Comparison of ENCODE assay signal across 18 cellular contexts in genomic region chr6:51049983-51050877, GRCh38.
DNase-seq lines count a peak whose midpoint lies in the region; ATAC-seq and TF ChIP-seq lines count a peak whose summit lies in the region.
"Had no signal": no experiment of that assay in that cellular context is flagged by ENCODE, and none has a peak within 500 bp of the region (broad histone marks: within the 10 kb centered on the region; RNA-seq: fewer than 3 reads in every experiment).

No MANE protein-coding gene starts in this region.

- peaks cover 2% of the 10 kb centered on the region for H3K27me3 Mint-ChIP-seq in brain
- no peaks in the 10 kb centered on the region for H3K27me3 Mint-ChIP-seq in stimulated activated memory B cell treated with anti-CD40 and anti-IgM and Interleukin-4, amounts not matched to agents 10 μg/mL and 1 μg/mL and 100 μg/mL, for 72 hours
- H3K27me3 Mint-ChIP-seq: activated B cell treated with CpG ODN at 0.5 μM for 24 hours; activated T-helper 17 cell treated with anti-CD3 and anti-CD28 coated beads, Interleukin-2, amount 50 U/mL, for 72 hours; CD4-positive, CD25-positive, alpha-beta regulatory T cell; IgD-negative memory B cell; T-cell had no signal

- peaks cover 4 to 9% (median 5%) of the 10 kb centered on the region in 5 experiments for H3K9me3 Mint-ChIP-seq in brain
- H3K9me3 Mint-ChIP-seq in stimulated activated memory B cell treated with anti-CD40 and anti-IgM and Interleukin-4, amounts not matched to agents 10 μg/mL and 1 μg/mL and 100 μg/mL, for 72 hours, result no peaks in the 10 kb centered on the region

- DNase-seq in NOMO-1 treated with DMSO at 0.1 percent for 48 hours (lab: John Stamatoyannopoulos, UW; ENCODE audit: unreplicated experiment), result peak; percentile 50
- DNase-seq in NOMO-1 treated with dmso at 0.1 percent for 144 hours (lab: John Stamatoyannopoulos, UW; ENCODE audit: unreplicated experiment), result no peak
- DNase-seq in kidney epithelial cell (ENCODE audit: low read depth), result peak; percentile 38
- no peak for DNase-seq in posterior cingulate gyrus
- no peak for DNase-seq in NCI-H146 (lab: John Stamatoyannopoulos, UW)
- DNase-seq: activated B cell treated with CpG ODN at 0.5 μM for 24 hours; CD4-positive, CD25-positive, alpha-beta regulatory T cell; EL; NCI-H1092; stimulated activated CD4-positive, alpha-beta T cell treated with anti-CD3 and anti-CD28 coated beads, Interleukin-4, amount 100 ng/mL, for 24 hours; T-cell; upper lobe of left lung had no signal

- no peaks in the 10 kb centered on the region for H3K36me3 Mint-ChIP-seq in brain
- no peaks in the 10 kb centered on the region for H3K36me3 Mint-ChIP-seq in stimulated activated memory B cell treated with anti-CD40 and anti-IgM and Interleukin-4, amounts not matched to agents 10 μg/mL and 1 μg/mL and 100 μg/mL, for 72 hours
- H3K36me3 Mint-ChIP-seq: CD4-positive, CD25-positive, alpha-beta regulatory T cell; IgD-negative memory B cell; T-cell had no signal

- H3K36me3 ChIP-seq in kidney epithelial cell (ENCODE audit: control insufficient read depth, insufficient read depth, low read length), result no peaks in the 10 kb centered on the region
- H3K36me3 ChIP-seq: upper lobe of left lung had no signal

- no peak for TF ChIP-seq CTCF in brain (conservative IDR thresholded peaks at IDR 0.05)
- no peak for TF ChIP-seq CTCF in kidney epithelial cell (IDR thresholded peaks at IDR 0.05; ENCODE audit: insufficient read depth, low read length, poor library complexity, severe bottlenecking)

- H3K27me3 ChIP-seq in kidney epithelial cell (ENCODE audit: control insufficient read depth, insufficient read depth, low read length), result no peaks in the 10 kb centered on the region
- H3K27me3 ChIP-seq: upper lobe of left lung had no signal

- H3K27ac Mint-ChIP-seq in brain, result peak overlapping the region in 3 of 5 experiments; percentile 45 to 71 (median 59)
- H3K27ac Mint-ChIP-seq in stimulated activated memory B cell treated with anti-CD40 and anti-IgM and Interleukin-4, amounts not matched to agents 10 μg/mL and 1 μg/mL and 100 μg/mL, for 72 hours, result no peak overlapping the region
- H3K27ac Mint-ChIP-seq: activated B cell treated with CpG ODN at 0.5 μM for 24 hours; activated T-helper 17 cell treated with anti-CD3 and anti-CD28 coated beads, Interleukin-2, amount 50 U/mL, for 72 hours; CD4-positive, CD25-positive, alpha-beta regulatory T cell; IgD-negative memory B cell; T-cell had no signal

- H3K4me3 ChIP-seq in kidney epithelial cell (ENCODE audit: low read depth, low read length), result no peak overlapping the region
- H3K4me3 ChIP-seq: A549, upper lobe of left lung had no signal

- intact Hi-C loops in posterior cingulate gyrus (cut with DNase I), result no loop called here

- H3K4me3 Mint-ChIP-seq in brain, result no peak overlapping the region
- no peak overlapping the region for H3K4me3 Mint-ChIP-seq in stimulated activated memory B cell treated with anti-CD40 and anti-IgM and Interleukin-4, amounts not matched to agents 10 μg/mL and 1 μg/mL and 100 μg/mL, for 72 hours
- H3K4me3 Mint-ChIP-seq: activated B cell treated with CpG ODN at 0.5 μM for 24 hours; activated T-helper 17 cell treated with anti-CD3 and anti-CD28 coated beads, Interleukin-2, amount 50 U/mL, for 72 hours; IgD-negative memory B cell; T-cell had no signal

- no peak for ATAC-seq in stimulated activated memory B cell treated with anti-CD40 and anti-IgM and Interleukin-4, amounts not matched to agents 10 μg/mL and 1 μg/mL and 100 μg/mL, for 72 hours
- ATAC-seq in HG03025 (IDR thresholded peaks at IDR 0.05; ENCODE audit: low FRiP score, unreplicated experiment), result no peak
- ATAC-seq: A549; activated T-helper 17 cell treated with anti-CD3 and anti-CD28 coated beads, Interleukin-2, amount 50 U/mL, for 72 hours; T-cell had no signal

- peaks cover 7% of the 10 kb centered on the region for H3K4me1 Mint-ChIP-seq in brain
- no peaks in the 10 kb centered on the region for H3K4me1 Mint-ChIP-seq in stimulated activated memory B cell treated with anti-CD40 and anti-IgM and Interleukin-4, amounts not matched to agents 10 μg/mL and 1 μg/mL and 100 μg/mL, for 72 hours
- H3K4me1 Mint-ChIP-seq: activated B cell treated with CpG ODN at 0.5 μM for 24 hours; activated T-helper 17 cell treated with anti-CD3 and anti-CD28 coated beads, Interleukin-2, amount 50 U/mL, for 72 hours; CD4-positive, CD25-positive, alpha-beta regulatory T cell; T-cell had no signal

Comparison
In these comparisons a context has a peak if more than half of its experiments do, and no peak if none do; other contexts are left out.
1. DNase-seq: peak in NOMO-1 treated with DMSO at 0.1 percent for 48 hours (single experiment) and kidney epithelial cell (single experiment); none in NOMO-1 treated with dmso at 0.1 percent for 144 hours (single experiment), posterior cingulate gyrus (0 of 10) and NCI-H146 (single experiment).